ENCODE assay signal across 1 cellular context in genomic region chr6:106145144-106145543, GRCh38.
TF ChIP-seq lines count a peak whose summit lies in the region.

No MANE protein-coding gene starts in this region.

TF ChIP-seq in WTC11, 78 proteins besides CTCF, POLR2A, EP300 and RAD21 (continued from another document):
- TF ChIP-seq USF2 (CRISPR knock-in tag; IDR thresholded peaks at IDR 0.05) (no peak), NFATC4 (CRISPR knock-in tag; IDR thresholded peaks at IDR 0.05) (no peak), PRRX2 (CRISPR knock-in tag; IDR thresholded peaks at IDR 0.05) (no peak), NFYB (CRISPR knock-in tag; conservative IDR thresholded peaks at IDR 0.05; ENCODE audit: low read depth) (no peak), ATF3 (CRISPR knock-in tag; conservative IDR thresholded peaks at IDR 0.05) (no peak)
- TF ChIP-seq, protein P1, sequence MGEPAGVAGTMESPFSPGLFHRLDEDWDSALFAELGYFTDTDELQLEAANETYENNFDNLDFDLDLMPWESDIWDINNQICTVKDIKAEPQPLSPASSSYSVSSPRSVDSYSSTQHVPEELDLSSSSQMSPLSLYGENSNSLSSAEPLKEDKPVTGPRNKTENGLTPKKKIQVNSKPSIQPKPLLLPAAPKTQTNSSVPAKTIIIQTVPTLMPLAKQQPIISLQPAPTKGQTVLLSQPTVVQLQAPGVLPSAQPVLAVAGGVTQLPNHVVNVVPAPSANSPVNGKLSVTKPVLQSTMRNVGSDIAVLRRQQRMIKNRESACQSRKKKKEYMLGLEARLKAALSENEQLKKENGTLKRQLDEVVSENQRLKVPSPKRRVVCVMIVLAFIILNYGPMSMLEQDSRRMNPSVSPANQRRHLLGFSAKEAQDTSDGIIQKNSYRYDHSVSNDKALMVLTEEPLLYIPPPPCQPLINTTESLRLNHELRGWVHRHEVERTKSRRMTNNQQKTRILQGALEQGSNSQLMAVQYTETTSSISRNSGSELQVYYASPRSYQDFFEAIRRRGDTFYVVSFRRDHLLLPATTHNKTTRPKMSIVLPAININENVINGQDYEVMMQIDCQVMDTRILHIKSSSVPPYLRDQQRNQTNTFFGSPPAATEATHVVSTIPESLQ (CRISPR knock-in tag; IDR thresholded peaks at IDR 0.05) = no peak
